In the genomic region with DNA sequence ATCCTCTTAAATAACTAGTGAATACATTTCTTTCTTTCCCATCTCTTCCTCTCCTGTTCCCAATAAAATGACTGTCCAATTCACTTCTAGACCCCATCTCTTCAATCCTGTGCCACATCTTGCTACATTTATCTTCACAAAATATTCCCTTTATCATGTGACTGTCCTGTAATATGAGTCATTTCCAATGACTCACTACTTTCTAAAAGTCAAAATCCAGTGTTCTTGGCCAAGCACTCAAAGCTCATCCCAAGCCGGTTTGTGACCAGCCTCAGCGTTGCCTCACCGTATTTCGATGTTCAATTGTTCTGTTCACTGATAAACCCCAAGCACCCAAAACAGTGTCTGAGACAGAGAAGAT, we compare ENCODE assay signal across 13 cellular contexts.
DNase-seq lines count a peak whose midpoint lies in the region; ATAC-seq and TF ChIP-seq lines count a peak whose summit lies in the region.
"Had no signal": no experiment of that assay in that cellular context is flagged by ENCODE, and none has a peak within 500 bp of the region (broad histone marks: within the 10 kb centered on the region; RNA-seq: fewer than 3 reads in every experiment).

No MANE protein-coding gene starts in this region.

- no peaks in the 10 kb centered on the region for H3K27me3 ChIP-seq in RWPE2 (ENCODE audit: insufficient read depth, poor library complexity, severe bottlenecking)

- H3K36me3 ChIP-seq in RWPE2 (ENCODE audit: low read depth), result no peaks in the 10 kb centered on the region

- H3K4me1 ChIP-seq in RWPE2 (ENCODE audit: insufficient read depth, poor library complexity, severe bottlenecking), result peaks cover 32% of the 10 kb centered on the region

- peaks cover 3% of the 10 kb centered on the region for H3K4me1 Mint-ChIP-seq in activated CD8-positive, alpha-beta T cell treated with anti-CD3 and anti-CD28 coated beads for 36 hours (ENCODE audit: low read depth)
- H3K4me1 Mint-ChIP-seq: stimulated activated effector memory CD8-positive, alpha-beta T cell treated with anti-CD3 and anti-CD28 coated beads, Interleukin-12 subunit alpha, Interleukin-12 subunit beta, amount 100 ng/mL, for 72 hours had no signal

- no peaks in the 10 kb centered on the region for H3K9me3 ChIP-seq in RWPE2 (ENCODE audit: severe bottlenecking)

- no peak overlapping the region for H3K27ac Mint-ChIP-seq in activated CD8-positive, alpha-beta T cell treated with anti-CD3 and anti-CD28 coated beads for 36 hours
- H3K27ac Mint-ChIP-seq: activated T-cell treated with anti-CD3 and anti-CD28 coated beads, Interleukin-2, amount 50 U/mL, for 72 hours; stimulated activated effector memory CD8-positive, alpha-beta T cell treated with anti-CD3 and anti-CD28 coated beads, Interleukin-12 subunit alpha, Interleukin-12 subunit beta, amount 100 ng/mL, for 72 hours had no signal

- DNase-seq in AG08396 (ENCODE audit: low spot score) (peak; percentile 58), RWPE2 (ENCODE audit: low spot score) (no peak), fibroblast of mammary gland (ENCODE audit: low read depth) (peak; percentile 89), omental fat pad (ENCODE audit: low spot score) (no peak), NCI-H345 treated with DMSO at 0.1 percent for 48 hours (lab: John Stamatoyannopoulos, UW; ENCODE audit: unreplicated experiment) (no peak)
- no peak for DNase-seq in activated CD8-positive, alpha-beta memory T cell treated with anti-CD3 and anti-CD28 coated beads, Interleukin-2, amount 50 U/mL, for 48 hours
- DNase-seq in activated CD8-positive, alpha-beta T cell treated with anti-CD3 and anti-CD28 coated beads for 36 hours, result no peak
- DNase-seq: activated T-cell treated with anti-CD3 and anti-CD28 coated beads, Interleukin-2, amount 50 U/mL, for 72 hours; KG1; NCI-H82 had no signal

- peak; percentile 79 for ATAC-seq in RWPE2 (ENCODE audit: low read depth)
- peak; percentile 72 for ATAC-seq in omental fat pad (ENCODE audit: low FRiP score)
- ATAC-seq in GM21515 (IDR thresholded peaks at IDR 0.05; ENCODE audit: unreplicated experiment), result no peak
- ATAC-seq in activated CD8-positive, alpha-beta T cell treated with anti-CD3 and anti-CD28 coated beads for 36 hours, result no peak
- ATAC-seq: activated T-cell treated with anti-CD3 and anti-CD28 coated beads, Interleukin-2, amount 50 U/mL, for 72 hours; stimulated activated effector memory CD8-positive, alpha-beta T cell treated with anti-CD3 and anti-CD28 coated beads, Interleukin-12 subunit alpha, Interleukin-12 subunit beta, amount 100 ng/mL, for 72 hours had no signal

- no peaks in the 10 kb centered on the region for H3K27me3 Mint-ChIP-seq in activated CD8-positive, alpha-beta T cell treated with anti-CD3 and anti-CD28 coated beads for 36 hours

- no peaks in the 10 kb centered on the region for H3K36me3 Mint-ChIP-seq in activated CD8-positive, alpha-beta T cell treated with anti-CD3 and anti-CD28 coated beads for 36 hours (ENCODE audit: low read depth)
- H3K36me3 Mint-ChIP-seq: stimulated activated effector memory CD8-positive, alpha-beta T cell treated with anti-CD3 and anti-CD28 coated beads, Interleukin-12 subunit alpha, Interleukin-12 subunit beta, amount 100 ng/mL, for 72 hours had no signal

- no peak overlapping the region for H3K4me3 Mint-ChIP-seq in activated CD8-positive, alpha-beta T cell treated with anti-CD3 and anti-CD28 coated beads for 36 hours
- H3K4me3 Mint-ChIP-seq: activated T-cell treated with anti-CD3 and anti-CD28 coated beads, Interleukin-2, amount 50 U/mL, for 72 hours; stimulated activated effector memory CD8-positive, alpha-beta T cell treated with anti-CD3 and anti-CD28 coated beads, Interleukin-12 subunit alpha, Interleukin-12 subunit beta, amount 100 ng/mL, for 72 hours had no signal

- CTCF ChIA-PET in activated CD8-positive, alpha-beta T cell treated with anti-CD3 and anti-CD28 coated beads for 36 hours (lab: Charles Lee), result no interaction called here

- H3K9me3 Mint-ChIP-seq in activated CD8-positive, alpha-beta T cell treated with anti-CD3 and anti-CD28 coated beads for 36 hours, result no peaks in the 10 kb centered on the region
- H3K9me3 Mint-ChIP-seq: activated T-cell treated with anti-CD3 and anti-CD28 coated beads, Interleukin-2, amount 50 U/mL, for 72 hours; stimulated activated effector memory CD8-positive, alpha-beta T cell treated with anti-CD3 and anti-CD28 coated beads, Interleukin-12 subunit alpha, Interleukin-12 subunit beta, amount 100 ng/mL, for 72 hours had no signal

- intact Hi-C loops in activated CD8-positive, alpha-beta T cell treated with anti-CD3 and anti-CD28 coated beads for 36 hours (cut with micrococcal nuclease), result no loop called here

- POLR2A ChIA-PET in activated CD8-positive, alpha-beta T cell treated with anti-CD3 and anti-CD28 coated beads for 36 hours (lab: Charles Lee), result no interaction called here

- TF ChIP-seq CTCF in RWPE2 (IDR thresholded peaks at IDR 0.05; ENCODE audit: poor library complexity, severe bottlenecking), result no peak
- no peak for TF ChIP-seq CTCF in fibroblast of mammary gland (conservative IDR thresholded peaks at IDR 0.05; ENCODE audit: control insufficient read depth, insufficient read depth, low read depth, low read length)
- no peak for TF ChIP-seq CTCF in omental fat pad (IDR thresholded peaks at IDR 0.05)
- TF ChIP-seq CTCF in activated CD8-positive, alpha-beta T cell treated with anti-CD3 and anti-CD28 coated beads for 36 hours (IDR thresholded peaks at IDR 0.05), result no peak

- H3K4me3 ChIP-seq in RWPE2 (ENCODE audit: severe bottlenecking), result no peak overlapping the region
- no peak overlapping the region for H3K4me3 ChIP-seq in fibroblast of mammary gland (ENCODE audit: control insufficient read depth, low read depth, low read length)
- H3K4me3 ChIP-seq: skin epidermis had no signal

- peak overlapping the region; percentile 24 for H3K27ac ChIP-seq in RWPE2 (ENCODE audit: poor library complexity, severe bottlenecking)

Comparison
In these comparisons a context has a peak if more than half of its experiments do, and no peak if none do; other contexts are left out.
1. DNase-seq: peak in AG08396 (single experiment) and fibroblast of mammary gland (single experiment); none in RWPE2 (single experiment), omental fat pad (single experiment), activated CD8-positive, alpha-beta memory T cell treated with anti-CD3 and anti-CD28 coated beads, Interleukin-2, amount 50 U/mL, for 48 hours (single experiment), activated CD8-positive, alpha-beta T cell treated with anti-CD3 and anti-CD28 coated beads for 36 hours (single experiment) and NCI-H345 treated with DMSO at 0.1 percent for 48 hours (single experiment).
2. ATAC-seq: peak in RWPE2 (single experiment) and omental fat pad (single experiment); none in GM21515 (single experiment) and activated CD8-positive, alpha-beta T cell treated with anti-CD3 and anti-CD28 coated beads for 36 hours (single experiment).